ENCODE assay signal across 10 cellular contexts in the genomic region with DNA sequence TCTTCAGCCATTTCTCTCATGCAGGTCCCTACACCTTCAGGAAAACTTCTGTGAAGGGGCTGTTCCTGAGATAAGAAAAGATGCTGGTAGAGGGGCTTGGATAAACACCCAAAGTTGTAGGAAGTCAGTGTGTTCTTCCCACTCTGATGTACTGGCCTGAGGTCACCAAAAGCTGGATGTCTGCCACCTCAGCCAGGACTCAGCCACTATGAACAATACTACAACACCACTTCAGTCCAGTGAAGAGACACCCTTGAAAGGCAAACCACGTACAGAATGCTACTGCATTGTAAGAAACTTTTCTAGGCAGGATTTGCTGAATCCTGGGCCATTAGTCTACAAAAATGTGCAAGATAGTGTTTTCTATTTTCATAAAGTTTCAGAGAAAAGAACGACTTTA. TPM values are rescaled to one million over a fixed set of nuclear protein-coding genes. Genes with fewer than 3 reads are reported as not detected.
DNase-seq lines count a peak whose midpoint lies in the region; ATAC-seq, FAIRE-seq and TF ChIP-seq lines count a peak whose summit lies in the region.
"Had no signal": no experiment of that assay in that cellular context is flagged by ENCODE, and none has a peak within 500 bp of the region (broad histone marks: within the 10 kb centered on the region; RNA-seq: fewer than 3 reads in every experiment).

No MANE protein-coding gene starts in this region.

- no peak for TF ChIP-seq CTCF in spleen (IDR thresholded peaks at IDR 0.05 in 8 of 11, conservative IDR thresholded peaks at IDR 0.05 in 3 of 11)

- no peak overlapping the region for H3K14ac ChIP-seq in mesenchymal stem cell (ENCODE audit: low read length in 2 of 2)

- no peak for TF ChIP-seq POLR2A in spleen (IDR thresholded peaks at IDR 0.05)

- H2AK5ac ChIP-seq in mesenchymal stem cell (ENCODE audit: low read length, severe bottlenecking), result no peak overlapping the region

- H4K8ac ChIP-seq in mesenchymal stem cell (ENCODE audit: low read length), result no peak overlapping the region

- peak; percentile 66 for FAIRE-seq in HTR-8/SVneo (lab: Jason Lieb, UNC)

- H3K27ac ChIP-seq in ectodermal cell (ENCODE audit: insufficient read depth, low read depth, low read length, poor library complexity, severe bottlenecking) (no peak overlapping the region), mesenchymal stem cell (ENCODE audit: low read length, poor library complexity, severe bottlenecking) (peak overlapping the region; percentile 100), spleen (peak overlapping the region in 1 of 8 donors; percentile 30)
- H3K27ac ChIP-seq: KMS-11 had no signal

- peaks cover 28% of the 10 kb centered on the region for H3K4me1 ChIP-seq in ectodermal cell (ENCODE audit: control insufficient read depth, insufficient read depth, low read length)
- peaks cover 10% of the 10 kb centered on the region for H3K4me1 ChIP-seq in mesenchymal stem cell (ENCODE audit: control insufficient read depth, insufficient read depth, low read depth, low read length)
- H3K4me1 ChIP-seq in spleen, result peaks cover 3 to 59% (median 27%) of the 10 kb centered on the region in 6 donors

- H2BK5ac ChIP-seq in mesenchymal stem cell (ENCODE audit: low read depth, low read length, poor library complexity, severe bottlenecking), result no peak overlapping the region

- no peak overlapping the region for H3K23ac ChIP-seq in mesenchymal stem cell (ENCODE audit: low read length in 2 of 2)

- no peak overlapping the region for H3K18ac ChIP-seq in mesenchymal stem cell (ENCODE audit: low read depth in 1 of 2, low read length in 2 of 2)

- H2BK12ac ChIP-seq in mesenchymal stem cell (ENCODE audit: low read length in 2 of 2), result no peak overlapping the region

- peak overlapping the region; percentile 100 for H3K9ac ChIP-seq in mesenchymal stem cell (ENCODE audit: low read length)
- H3K9ac ChIP-seq: KMS-11 had no signal

- no peak overlapping the region for H4K91ac ChIP-seq in mesenchymal stem cell (ENCODE audit: low read length)

- H3K4ac ChIP-seq in mesenchymal stem cell (ENCODE audit: low read depth in 1 of 2, low read length in 2 of 2), result no peak overlapping the region

- no peak overlapping the region for H2AFZ ChIP-seq in mesenchymal stem cell (ENCODE audit: low read depth, low read length)

- no peak overlapping the region for H2BK15ac ChIP-seq in mesenchymal stem cell (ENCODE audit: low read depth, poor library complexity, severe bottlenecking)

- H3K9me3 ChIP-seq in ectodermal cell (ENCODE audit: control insufficient read depth, low read length) (no peaks in the 10 kb centered on the region), mesenchymal stem cell (ENCODE audit: control insufficient read depth, low read length) (no peaks in the 10 kb centered on the region), spleen (no peaks in the 10 kb centered on the region)

- H3K4me2 ChIP-seq in mesenchymal stem cell (ENCODE audit: low read length, poor library complexity, severe bottlenecking), result peak overlapping the region; percentile 87
- H3K4me2 ChIP-seq: KMS-11 had no signal

- H3K4me3 ChIP-seq in ectodermal cell (ENCODE audit: insufficient read depth, low read depth, low read length) (peak overlapping the region; percentile 84), mesenchymal stem cell (ENCODE audit: insufficient read depth in 1 of 2, low read depth in 1 of 2, low read length in 2 of 2) (peak overlapping the region; percentile 56 to 89), spleen (peak overlapping the region in 2 of 8 donors; percentile 62 to 72)

- no peaks in the 10 kb centered on the region for H3K79me1 ChIP-seq in mesenchymal stem cell (replicated peaks; ENCODE audit: low read length, poor library complexity, severe bottlenecking)

- H3K36me3 ChIP-seq in ectodermal cell (ENCODE audit: control insufficient read depth, insufficient read depth, low read length), result no peaks in the 10 kb centered on the region
- peaks cover 3 to 9% of the 10 kb centered on the region in 2 experiments for H3K36me3 ChIP-seq in mesenchymal stem cell (ENCODE audit: control insufficient read depth in 1 of 2, insufficient read depth in 2 of 2, low read depth in 1 of 2, low read length in 2 of 2)
- no peaks in the 10 kb centered on the region for H3K36me3 ChIP-seq in spleen

- in situ Hi-C loops in ACHN (cut with HindIII; ENCODE audit: low pct_ligation_motif_present, low pct_unique_long_range_greater_than_20kb, low sequenced_read_pairs), result no loop called here

- H3K27me3 ChIP-seq in ectodermal cell (ENCODE audit: control insufficient read depth, insufficient read depth, low read length, poor library complexity, severe bottlenecking), result peaks cover 3% of the 10 kb centered on the region
- no peaks in the 10 kb centered on the region for H3K27me3 ChIP-seq in mesenchymal stem cell (ENCODE audit: control insufficient read depth in 1 of 2, insufficient read depth in 1 of 2, low read length in 2 of 2)
- H3K27me3 ChIP-seq in spleen (replicated peaks in 1 of 7), result peaks cover 0 to 57% (median 15%) of the 10 kb centered on the region in 7 donors

- 74 to 83% methylated on average over 2 of the region's 2 CpGs for WGBS in ectodermal cell, 2 experiments
- 40% methylated on average over 1 of the region's 2 CpGs for WGBS in mesenchymal stem cell
- 35 to 73% (median 69%) methylated on average over 2 of the region's 2 CpGs for WGBS in spleen, 5 donors

- DNase-seq in ACHN (peak; percentile 52), HTR-8/SVneo (ENCODE audit: insufficient read length, low spot score) (no peak), mesenchymal stem cell (peak; percentile 61), NCI-H1436 (lab: John Stamatoyannopoulos, UW) (no peak), spleen (no peak), NCI-H748 treated with DMSO at 0.1 percent for 48 hours (lab: John Stamatoyannopoulos, UW) (no peak)
- DNase-seq: CD8-positive, alpha-beta T cell had no signal

- no peak for ATAC-seq in GM18873 (IDR thresholded peaks at IDR 0.05; ENCODE audit: low FRiP score, unreplicated experiment)
- ATAC-seq: CD8-positive, alpha-beta T cell had no signal

- no peak overlapping the region for H2BK120ac ChIP-seq in mesenchymal stem cell (ENCODE audit: low read depth, low read length)

- intact Hi-C loops in spleen (cut with DNase I; ENCODE audit: low total_unique reads), result no loop called here

RNA-seq across cellular contexts. Expression of a gene that starts 2.4 kb away (rescaled TPM):
- polyA plus RNA-seq in ectodermal cell (2013, experiment 1 of 4), result 26.1 TPM
- polyA plus RNA-seq in ectodermal cell (2013, experiment 2 of 4), result 32.0 TPM
- polyA plus RNA-seq in ectodermal cell (2013, experiment 3 of 4), result 23.2 TPM
- polyA plus RNA-seq in ectodermal cell (2013, experiment 4 of 4), result 26.7 TPM
- 18.6 TPM for polyA plus RNA-seq in mesenchymal stem cell (2013, experiment 1 of 2)
- 18.0 TPM for polyA plus RNA-seq in mesenchymal stem cell (2013, experiment 2 of 2)
- total RNA-seq in spleen, result 10 to 100 TPM; 12.6 to 28.5 (median 21.6) TPM
- 1 to 10 TPM in 2 of 3 donors, under 1 TPM in 1; 0.83 to 4.0 (median 1.2) TPM for polyA plus RNA-seq in spleen
- total RNA-seq: CD8-positive, alpha-beta T cell had no signal

RNA-seq across cellular contexts. Expression of a gene that starts 54.0 kb away (rescaled TPM):
- 119 TPM for polyA plus RNA-seq in ectodermal cell (2013, experiment 1 of 4)
- 113 TPM for polyA plus RNA-seq in ectodermal cell (2013, experiment 2 of 4)
- polyA plus RNA-seq in ectodermal cell (2013, experiment 3 of 4), result 115 TPM
- 117 TPM for polyA plus RNA-seq in ectodermal cell (2013, experiment 4 of 4)
- polyA plus RNA-seq in mesenchymal stem cell (2013, experiment 1 of 2), result 4.2 TPM
- 4.9 TPM for polyA plus RNA-seq in mesenchymal stem cell (2013, experiment 2 of 2)
- 10 to 100 TPM in 2 of 7 donors, 1 to 10 TPM in 5; 2.8 to 12.8 (median 6.5) TPM for total RNA-seq in spleen
- polyA plus RNA-seq in spleen, result 1 to 10 TPM; 1.2 to 7.5 (median 1.3) TPM

Comparison
In these comparisons a context has a peak if more than half of its experiments do, and no peak if none do; other contexts are left out.
1. DNase-seq: peak in ACHN (single experiment) and mesenchymal stem cell (single experiment); none in HTR-8/SVneo (single experiment), NCI-H1436 (single experiment), spleen (single experiment) and NCI-H748 treated with DMSO at 0.1 percent for 48 hours (single experiment).